ENCODE assay signal across 20 cellular contexts in the genomic region with DNA sequence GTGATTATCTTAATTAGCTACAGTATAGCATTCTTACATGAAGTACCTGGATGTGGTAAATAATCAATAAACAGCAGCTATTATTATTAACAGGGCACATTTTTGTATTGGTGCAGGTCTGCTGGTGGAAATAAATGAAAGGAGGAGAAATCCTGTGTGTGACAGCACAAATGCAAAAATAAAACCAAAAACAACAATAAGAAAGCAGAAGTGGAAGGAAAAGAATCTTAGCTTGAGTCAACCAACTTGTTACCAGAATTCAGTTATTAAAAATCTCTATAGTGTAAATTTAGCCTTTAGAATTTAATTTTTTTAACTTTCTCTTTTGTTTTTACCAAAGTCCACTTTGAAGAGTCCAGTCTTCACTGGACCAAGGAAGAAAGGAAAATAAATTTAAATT.
DNase-seq lines count a peak whose midpoint lies in the region; ATAC-seq lines count a peak whose summit lies in the region.
"Had no signal": no experiment of that assay in that cellular context is flagged by ENCODE, and none has a peak within 500 bp of the region (broad histone marks: within the 10 kb centered on the region; RNA-seq: fewer than 3 reads in every experiment).

No MANE protein-coding gene starts in this region.

- peak overlapping the region in 2 of 4 donors; percentile 35 to 83 for H3K4me3 Mint-ChIP-seq in IgD-negative memory B cell
- H3K4me3 Mint-ChIP-seq in activated T-cell treated with anti-CD3 and anti-CD28 coated beads, Interleukin-2, amount 50 U/mL, for 24 hours, result no peak overlapping the region
- H3K4me3 Mint-ChIP-seq: stimulated activated naive CD8-positive, alpha-beta T cell treated with anti-CD3 and anti-CD28 coated beads, Interleukin-15, Interleukin-2, amounts not matched to agents 100 ng/mL and 50 ng/mL, for 24 hours had no signal

- peak overlapping the region in 2 of 3 donors; percentile 3 to 33 for H3K27ac Mint-ChIP-seq in IgD-negative memory B cell
- no peak overlapping the region for H3K27ac Mint-ChIP-seq in activated T-cell treated with anti-CD3 and anti-CD28 coated beads, Interleukin-2, amount 50 U/mL, for 24 hours
- H3K27ac Mint-ChIP-seq: stimulated activated naive CD8-positive, alpha-beta T cell treated with anti-CD3 and anti-CD28 coated beads, Interleukin-15, Interleukin-2, amounts not matched to agents 100 ng/mL and 50 ng/mL, for 24 hours had no signal

- DNase-seq in stimulated activated CD4-positive, alpha-beta T cell treated with anti-CD3 and anti-CD28 coated beads, Interleukin-4, amount 100 ng/mL, for 24 hours, result no peak
- DNase-seq in putamen (ENCODE audit: low spot score), result no peak
- no peak for DNase-seq in activated T-cell treated with anti-CD3 and anti-CD28 coated beads, Interleukin-2, amount 50 U/mL, for 24 hours
- DNase-seq: activated CD8-positive, alpha-beta memory T cell treated with anti-CD3 and anti-CD28 coated beads for 24 hours; activated gamma-delta T cell; Caco-2; esophagus squamous epithelium; GDM1; Kasumi-1; NCI-H1436; NCI-H510A; PC-3; small intestine had no signal

- peaks cover 26 to 30% (median 28%) of the 10 kb centered on the region in 3 donors for H3K4me1 Mint-ChIP-seq in IgD-negative memory B cell
- H3K4me1 Mint-ChIP-seq in activated T-cell treated with anti-CD3 and anti-CD28 coated beads, Interleukin-2, amount 50 U/mL, for 24 hours (ENCODE audit: low read depth), result no peaks in the 10 kb centered on the region

- peaks cover 2% of the 10 kb centered on the region for H3K27me3 Mint-ChIP-seq in IgD-negative memory B cell
- peaks cover 38% of the 10 kb centered on the region for H3K27me3 Mint-ChIP-seq in activated T-cell treated with anti-CD3 and anti-CD28 coated beads, Interleukin-2, amount 50 U/mL, for 24 hours

- ATAC-seq in GM18498 (IDR thresholded peaks at IDR 0.05; ENCODE audit: unreplicated experiment) (peak; percentile 57), GM19455 (IDR thresholded peaks at IDR 0.05; ENCODE audit: unreplicated experiment) (peak; percentile 48), HG02678 (IDR thresholded peaks at IDR 0.05; ENCODE audit: unreplicated experiment) (peak; percentile 60), HG03457 (IDR thresholded peaks at IDR 0.05; ENCODE audit: unreplicated experiment) (no peak)
- ATAC-seq: PC-3, SK-N-SH treated with all-trans-retinoic acid at 6 μM for 48 hours had no signal

- peaks cover 0 to 1% (median 0%) of the 10 kb centered on the region in 3 donors for H3K9me3 Mint-ChIP-seq in IgD-negative memory B cell
- no peaks in the 10 kb centered on the region for H3K9me3 Mint-ChIP-seq in activated T-cell treated with anti-CD3 and anti-CD28 coated beads, Interleukin-2, amount 50 U/mL, for 24 hours
- H3K9me3 Mint-ChIP-seq: stimulated activated naive CD8-positive, alpha-beta T cell treated with anti-CD3 and anti-CD28 coated beads, Interleukin-15, Interleukin-2, amounts not matched to agents 100 ng/mL and 50 ng/mL, for 24 hours had no signal

- H3K36me3 Mint-ChIP-seq in IgD-negative memory B cell, result peaks cover 1% of the 10 kb centered on the region
- H3K36me3 Mint-ChIP-seq in activated T-cell treated with anti-CD3 and anti-CD28 coated beads, Interleukin-2, amount 50 U/mL, for 24 hours (ENCODE audit: low read depth), result no peaks in the 10 kb centered on the region
